13 cellular contexts compared by ENCODE assay signal in the genomic region with DNA sequence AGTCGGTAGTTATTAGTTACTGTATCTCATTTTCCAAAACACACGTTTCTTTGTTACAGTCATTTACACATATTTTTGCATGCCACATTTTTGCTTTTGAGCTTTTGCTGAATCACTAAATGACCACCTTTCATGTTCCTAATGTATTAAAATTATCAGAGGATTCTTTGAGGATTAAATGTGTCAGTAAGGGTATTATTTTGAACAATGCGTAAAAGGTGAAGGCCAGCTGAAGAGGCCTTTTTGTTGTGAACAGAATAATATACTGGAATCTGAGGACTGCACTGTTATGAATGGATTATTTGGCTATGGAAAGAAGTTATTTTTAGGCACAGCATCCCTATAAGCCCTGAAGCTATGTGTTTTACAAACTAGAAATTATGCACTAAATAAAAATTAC.
"Had no signal": no experiment of that assay in that cellular context is flagged by ENCODE, and none has a peak within 500 bp of the region (broad histone marks: within the 10 kb centered on the region; RNA-seq: fewer than 3 reads in every experiment).

No MANE protein-coding gene starts in this region.

- H3K27me3 ChIP-seq: heart left ventricle, ovary had no signal

- ATAC-seq: activated T-helper 17 cell treated with anti-CD3 and anti-CD28 coated beads, Interleukin-2, amount 50 U/mL, for 72 hours; heart left ventricle; left lobe of liver; stimulated activated naive CD8-positive, alpha-beta T cell treated with anti-CD3 and anti-CD28 coated beads, Interleukin-15, amount 100 ng/mL, for 72 hours had no signal

- H3K36me3 ChIP-seq: heart left ventricle, ovary, thoracic aorta had no signal

- H3K27me3 Mint-ChIP-seq: activated CD4-positive, alpha-beta T cell treated with anti-CD3 and anti-CD28 coated beads, Interleukin-2, amount 10 ng/mL, durations not matched to agents 24 days and 14 days had no signal

- H3K9me3 ChIP-seq: heart left ventricle, ovary, thoracic aorta had no signal

- H3K27ac ChIP-seq: thoracic aorta had no signal

- H3K4me3 ChIP-seq: heart left ventricle, ovary, thoracic aorta had no signal

- H3K4me3 Mint-ChIP-seq: activated CD4-positive, alpha-beta T cell treated with anti-CD3 and anti-CD28 coated beads, Interleukin-2, amount 10 ng/mL, durations not matched to agents 24 days and 14 days; activated naive CD4-positive, alpha-beta T cell treated with anti-CD3 and anti-CD28 coated beads, Interleukin-2, amount 10 ng/mL, durations not matched to agents 7 days and 5 days; activated T-helper 17 cell treated with anti-CD3 and anti-CD28 coated beads, Interleukin-2, amount 50 U/mL, for 72 hours; central memory CD8-positive, alpha-beta T cell; stimulated activated naive CD8-positive, alpha-beta T cell treated with anti-CD3 and anti-CD28 coated beads, Interleukin-15, amount 100 ng/mL, for 72 hours had no signal

- H3K36me3 Mint-ChIP-seq: activated naive CD4-positive, alpha-beta T cell treated with anti-CD3 and anti-CD28 coated beads, Interleukin-2, amount 10 ng/mL, durations not matched to agents 7 days and 5 days had no signal

- DNase-seq: activated CD4-positive, alpha-beta T cell treated with anti-CD3 and anti-CD28 coated beads, Interleukin-2, amount 10 ng/mL, durations not matched to agents 24 days and 14 days; activated naive CD4-positive, alpha-beta T cell treated with anti-CD3 and anti-CD28 coated beads, Interleukin-2, amount 10 ng/mL, durations not matched to agents 7 days and 5 days; cortex of kidney; effector CD8-positive, alpha-beta T cell; heart left ventricle; ovary; stimulated activated CD4-positive, alpha-beta T cell treated with anti-CD3 and anti-CD28 coated beads, Interleukin-15, amount 100 ng/mL, for 24 hours; stimulated activated CD4-positive, alpha-beta T cell treated with anti-CD3 and anti-CD28 coated beads, Interleukin-4, amount 100 ng/mL, for 24 hours; stimulated activated naive CD8-positive, alpha-beta T cell treated with anti-CD3 and anti-CD28 coated beads, Interleukin-15, amount 100 ng/mL, for 72 hours had no signal

- H3K4me1 Mint-ChIP-seq: activated CD4-positive, alpha-beta T cell treated with anti-CD3 and anti-CD28 coated beads, Interleukin-2, amount 10 ng/mL, durations not matched to agents 24 days and 14 days; activated naive CD4-positive, alpha-beta T cell treated with anti-CD3 and anti-CD28 coated beads, Interleukin-2, amount 10 ng/mL, durations not matched to agents 7 days and 5 days; activated T-helper 17 cell treated with anti-CD3 and anti-CD28 coated beads, Interleukin-2, amount 50 U/mL, for 72 hours; central memory CD8-positive, alpha-beta T cell; stimulated activated naive CD8-positive, alpha-beta T cell treated with anti-CD3 and anti-CD28 coated beads, Interleukin-15, amount 100 ng/mL, for 72 hours had no signal

- H3K27ac Mint-ChIP-seq: activated CD4-positive, alpha-beta T cell treated with anti-CD3 and anti-CD28 coated beads, Interleukin-2, amount 10 ng/mL, durations not matched to agents 24 days and 14 days; activated naive CD4-positive, alpha-beta T cell treated with anti-CD3 and anti-CD28 coated beads, Interleukin-2, amount 10 ng/mL, durations not matched to agents 7 days and 5 days; activated T-helper 17 cell treated with anti-CD3 and anti-CD28 coated beads, Interleukin-2, amount 50 U/mL, for 72 hours; stimulated activated naive CD8-positive, alpha-beta T cell treated with anti-CD3 and anti-CD28 coated beads, Interleukin-15, amount 100 ng/mL, for 72 hours had no signal

- H3K9me3 Mint-ChIP-seq: activated CD4-positive, alpha-beta T cell treated with anti-CD3 and anti-CD28 coated beads, Interleukin-2, amount 10 ng/mL, durations not matched to agents 24 days and 14 days; activated naive CD4-positive, alpha-beta T cell treated with anti-CD3 and anti-CD28 coated beads, Interleukin-2, amount 10 ng/mL, durations not matched to agents 7 days and 5 days; activated T-helper 17 cell treated with anti-CD3 and anti-CD28 coated beads, Interleukin-2, amount 50 U/mL, for 72 hours; central memory CD8-positive, alpha-beta T cell; stimulated activated naive CD8-positive, alpha-beta T cell treated with anti-CD3 and anti-CD28 coated beads, Interleukin-15, amount 100 ng/mL, for 72 hours had no signal
